1 cellular context compared by ENCODE assay signal in genomic region chr5:179263391-179264052, GRCh38.
TF ChIP-seq lines count a peak whose summit lies in the region.

No MANE protein-coding gene starts in this region.

TF ChIP-seq in SK-N-SH, 30 proteins besides CTCF, POLR2A, EP300 and RAD21 (continued from another document):
- TF ChIP-seq IRF3 (IDR thresholded peaks at IDR 0.05; ENCODE audit: low read depth, low read length) (no peak), EZH2phosphoT487 (IDR thresholded peaks at IDR 0.05; ENCODE audit: borderline replicate concordance, low read depth) (no peak), RFX5 (IDR thresholded peaks at IDR 0.05; ENCODE audit: low read length) (no peak)
